In the genomic region with DNA sequence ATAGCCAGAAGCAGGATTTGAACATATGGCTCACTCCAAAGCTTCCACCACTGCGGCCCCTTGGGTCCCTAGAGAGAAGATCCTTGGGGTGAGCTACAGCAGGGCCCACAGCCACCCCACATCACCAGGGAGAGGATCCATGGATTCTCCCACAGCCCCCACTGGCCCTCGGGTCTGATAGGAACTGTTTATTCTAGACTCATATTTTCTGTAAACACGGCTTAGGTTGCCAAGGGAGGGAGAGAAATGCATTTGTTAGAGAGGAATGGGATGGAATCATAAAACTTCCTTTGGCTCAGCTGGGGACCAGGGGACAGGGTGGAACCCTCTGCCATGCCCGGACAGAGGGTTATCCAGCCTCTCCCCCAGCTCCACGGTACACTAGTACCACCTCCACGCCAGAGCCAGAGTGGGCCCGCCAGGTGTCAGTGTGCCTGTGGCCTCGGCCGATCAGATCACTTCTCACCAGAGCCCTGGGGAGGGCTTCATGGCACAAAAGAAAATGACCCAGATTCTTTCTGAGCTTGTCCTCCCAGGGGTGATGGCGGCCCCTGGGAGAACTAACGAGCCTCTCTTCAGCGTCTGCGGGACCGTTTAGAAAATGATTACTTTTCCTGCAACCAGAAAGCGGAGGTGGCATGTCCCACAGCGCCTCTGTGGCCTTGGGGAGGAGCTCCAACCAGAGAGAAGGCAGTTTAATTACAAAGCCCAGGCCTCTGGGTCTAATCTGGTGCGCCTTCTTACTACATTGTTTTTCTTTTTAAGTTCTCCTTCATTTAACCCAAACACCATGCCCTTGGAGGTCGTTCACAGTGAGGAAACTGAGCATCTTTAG, we compare ENCODE assay signal across 18 cellular contexts. TPM values are rescaled to one million over a fixed set of nuclear protein-coding genes. Genes with fewer than 3 reads are reported as not detected.
DNase-seq lines count a peak whose midpoint lies in the region; ATAC-seq and TF ChIP-seq lines count a peak whose summit lies in the region.
"Had no signal": no experiment of that assay in that cellular context is flagged by ENCODE, and none has a peak within 500 bp of the region (broad histone marks: within the 10 kb centered on the region; RNA-seq: fewer than 3 reads in every experiment).

No MANE protein-coding gene starts in this region.

- TF ChIP-seq CTCF in coronary artery (IDR thresholded peaks at IDR 0.05) (no peak), liver (IDR thresholded peaks at IDR 0.05; ENCODE audit: low read depth, low read length, missing input control) (no peak)
- no peak for TF ChIP-seq CTCF in activated CD8-positive, alpha-beta T cell treated with anti-CD3 and anti-CD28 coated beads for 36 hours (IDR thresholded peaks at IDR 0.05)

- no peaks in the 10 kb centered on the region for H3K9me3 Mint-ChIP-seq in activated CD8-positive, alpha-beta T cell treated with anti-CD3 and anti-CD28 coated beads for 36 hours
- H3K9me3 Mint-ChIP-seq: stimulated activated naive CD8-positive, alpha-beta T cell treated with anti-CD3 and anti-CD28 coated beads, Interleukin-15, Interleukin-2, amounts not matched to agents 100 ng/mL and 50 ng/mL, for 24 hours had no signal

- intact Hi-C loops in aorta (cut with DNase I): no loop called here
- intact Hi-C loops in activated CD8-positive, alpha-beta T cell treated with anti-CD3 and anti-CD28 coated beads for 36 hours (cut with micrococcal nuclease): no loop called here

- no peak overlapping the region for H3K9ac ChIP-seq in liver (ENCODE audit: low read depth in 1 of 2, low read length in 2 of 2)

- CTCF ChIA-PET in activated CD8-positive, alpha-beta T cell treated with anti-CD3 and anti-CD28 coated beads for 36 hours (lab: Charles Lee): no interaction called here

- WGBS in liver: 84% methylated on average over 18 of the region's 18 CpGs
- WGBS in aorta, 2 donors: 73 to 77% methylated on average over 18 of the region's 18 CpGs

- H3K27me3 ChIP-seq in liver (ENCODE audit: control insufficient read depth in 4 of 4, insufficient read depth in 4 of 4, low read length in 3 of 4): no peaks in the 10 kb centered on the region
- no peaks in the 10 kb centered on the region for H3K27me3 ChIP-seq in aorta (ENCODE audit: control insufficient read depth in 1 of 2, insufficient read depth in 2 of 2, low read length in 1 of 2)
- no peaks in the 10 kb centered on the region for H3K27me3 ChIP-seq in MG63
- H3K27me3 ChIP-seq: left lung had no signal

- no peaks in the 10 kb centered on the region for H3K4me1 Mint-ChIP-seq in activated CD8-positive, alpha-beta T cell treated with anti-CD3 and anti-CD28 coated beads for 36 hours (ENCODE audit: low read depth)
- H3K4me1 Mint-ChIP-seq: activated CD8-positive, alpha-beta memory T cell treated with anti-CD3 and anti-CD28 coated beads, Interleukin-2, amount 10 ng/mL, durations not matched to agents 7 days and 5 days had no signal

- H3K27ac ChIP-seq in coronary artery (peak overlapping the region; percentile 88 to 92), liver (ENCODE audit: low read depth in 1 of 2, low read length in 2 of 2) (peak overlapping the region; percentile 4 to 34), aorta (ENCODE audit: low read depth in 1 of 2, low read length in 2 of 2) (no peak overlapping the region)
- H3K27ac ChIP-seq: foreskin keratinocyte had no signal

- no peak for DNase-seq in coronary artery (ENCODE audit: low spot score)
- peak; percentile 26 for DNase-seq in retina
- DNase-seq in aorta: peak; percentile 15 to 55
- no peak for DNase-seq in SHP77 treated with DMSO at 0.1 percent for 48 hours (lab: John Stamatoyannopoulos, UW)
- DNase-seq in MG63: no peak
- DNase-seq in activated CD8-positive, alpha-beta T cell treated with anti-CD3 and anti-CD28 coated beads for 36 hours: no peak
- DNase-seq: activated CD4-positive, CD25-positive, alpha-beta regulatory T cell treated with anti-CD3 and anti-CD28 coated beads, Interleukin-2, amount 50 U/mL, for 72 hours; activated CD8-positive, alpha-beta memory T cell treated with anti-CD3 and anti-CD28 coated beads, Interleukin-2, amount 10 ng/mL, durations not matched to agents 7 days and 5 days; activated gamma-delta T cell; amniotic stem cell; foreskin keratinocyte; left lung; NCI-H1930; T-helper 9 cell had no signal

- H3K36me3 Mint-ChIP-seq in activated CD8-positive, alpha-beta T cell treated with anti-CD3 and anti-CD28 coated beads for 36 hours (ENCODE audit: low read depth): no peaks in the 10 kb centered on the region
- H3K36me3 Mint-ChIP-seq: activated CD8-positive, alpha-beta memory T cell treated with anti-CD3 and anti-CD28 coated beads, Interleukin-2, amount 10 ng/mL, durations not matched to agents 7 days and 5 days had no signal

- no peak for ATAC-seq in aorta (ENCODE audit: low FRiP score)
- ATAC-seq in activated CD8-positive, alpha-beta T cell treated with anti-CD3 and anti-CD28 coated beads for 36 hours: no peak
- ATAC-seq: activated CD8-positive, alpha-beta memory T cell treated with anti-CD3 and anti-CD28 coated beads, Interleukin-2, amount 10 ng/mL, durations not matched to agents 7 days and 5 days; foreskin keratinocyte; GM12878; left lung had no signal

- H3K27ac Mint-ChIP-seq in activated CD8-positive, alpha-beta T cell treated with anti-CD3 and anti-CD28 coated beads for 36 hours: no peak overlapping the region
- H3K27ac Mint-ChIP-seq: activated CD8-positive, alpha-beta memory T cell treated with anti-CD3 and anti-CD28 coated beads, Interleukin-2, amount 10 ng/mL, durations not matched to agents 7 days and 5 days; stimulated activated naive CD8-positive, alpha-beta T cell treated with anti-CD3 and anti-CD28 coated beads, Interleukin-15, Interleukin-2, amounts not matched to agents 100 ng/mL and 50 ng/mL, for 24 hours had no signal

- POLR2A ChIA-PET in activated CD8-positive, alpha-beta T cell treated with anti-CD3 and anti-CD28 coated beads for 36 hours (lab: Charles Lee): no interaction called here

- H3K27me3 Mint-ChIP-seq in activated CD8-positive, alpha-beta T cell treated with anti-CD3 and anti-CD28 coated beads for 36 hours: peaks cover 2% of the 10 kb centered on the region
- H3K27me3 Mint-ChIP-seq: stimulated activated naive CD8-positive, alpha-beta T cell treated with anti-CD3 and anti-CD28 coated beads, Interleukin-15, Interleukin-2, amounts not matched to agents 100 ng/mL and 50 ng/mL, for 24 hours had no signal

- H3K4me3 ChIP-seq in coronary artery (peak overlapping the region; percentile 41), liver (ENCODE audit: low read depth in 1 of 3, low read length in 3 of 3) (no peak overlapping the region), aorta (ENCODE audit: low read length in 2 of 2) (no peak overlapping the region), MG63 (no peak overlapping the region)
- H3K4me3 ChIP-seq: GM12878, left lung had no signal

- H3K9me3 ChIP-seq in liver (ENCODE audit: control insufficient read depth in 4 of 4, low read length in 3 of 4): no peaks in the 10 kb centered on the region
- H3K9me3 ChIP-seq in aorta (ENCODE audit: control insufficient read depth, low read length): no peaks in the 10 kb centered on the region
- no peaks in the 10 kb centered on the region for H3K9me3 ChIP-seq in MG63
- H3K9me3 ChIP-seq: left lung had no signal

- H3K4me1 ChIP-seq in liver (ENCODE audit: control insufficient read depth in 4 of 4, insufficient read depth in 4 of 4, low read length in 3 of 4) (peaks cover 2 to 19% (median 12%) of the 10 kb centered on the region in 4 donors), aorta (ENCODE audit: control insufficient read depth in 1 of 2, insufficient read depth in 2 of 2, low read length in 2 of 2) (peaks cover 5 to 7% of the 10 kb centered on the region in 2 donors)
- H3K4me1 ChIP-seq: foreskin keratinocyte, left lung had no signal

- no peak for TF ChIP-seq RAD21 in liver (IDR thresholded peaks at IDR 0.05)

- H3K4me3 Mint-ChIP-seq in activated CD8-positive, alpha-beta T cell treated with anti-CD3 and anti-CD28 coated beads for 36 hours: no peak overlapping the region
- H3K4me3 Mint-ChIP-seq: activated CD8-positive, alpha-beta memory T cell treated with anti-CD3 and anti-CD28 coated beads, Interleukin-2, amount 10 ng/mL, durations not matched to agents 7 days and 5 days; stimulated activated naive CD8-positive, alpha-beta T cell treated with anti-CD3 and anti-CD28 coated beads, Interleukin-15, Interleukin-2, amounts not matched to agents 100 ng/mL and 50 ng/mL, for 24 hours had no signal

- H3K36me3 ChIP-seq in liver (ENCODE audit: control insufficient read depth in 4 of 4, insufficient read depth in 3 of 4, low read depth in 1 of 4, low read length in 3 of 4) (no peaks in the 10 kb centered on the region), aorta (ENCODE audit: control insufficient read depth in 1 of 2, insufficient read depth in 2 of 2, low read length in 1 of 2) (no peaks in the 10 kb centered on the region), MG63 (no peaks in the 10 kb centered on the region)
- H3K36me3 ChIP-seq: left lung had no signal

TF ChIP-seq in liver, 16 proteins besides CTCF, POLR2A, EP300 and RAD21 (continues in another document):
- TF ChIP-seq, protein P1, sequence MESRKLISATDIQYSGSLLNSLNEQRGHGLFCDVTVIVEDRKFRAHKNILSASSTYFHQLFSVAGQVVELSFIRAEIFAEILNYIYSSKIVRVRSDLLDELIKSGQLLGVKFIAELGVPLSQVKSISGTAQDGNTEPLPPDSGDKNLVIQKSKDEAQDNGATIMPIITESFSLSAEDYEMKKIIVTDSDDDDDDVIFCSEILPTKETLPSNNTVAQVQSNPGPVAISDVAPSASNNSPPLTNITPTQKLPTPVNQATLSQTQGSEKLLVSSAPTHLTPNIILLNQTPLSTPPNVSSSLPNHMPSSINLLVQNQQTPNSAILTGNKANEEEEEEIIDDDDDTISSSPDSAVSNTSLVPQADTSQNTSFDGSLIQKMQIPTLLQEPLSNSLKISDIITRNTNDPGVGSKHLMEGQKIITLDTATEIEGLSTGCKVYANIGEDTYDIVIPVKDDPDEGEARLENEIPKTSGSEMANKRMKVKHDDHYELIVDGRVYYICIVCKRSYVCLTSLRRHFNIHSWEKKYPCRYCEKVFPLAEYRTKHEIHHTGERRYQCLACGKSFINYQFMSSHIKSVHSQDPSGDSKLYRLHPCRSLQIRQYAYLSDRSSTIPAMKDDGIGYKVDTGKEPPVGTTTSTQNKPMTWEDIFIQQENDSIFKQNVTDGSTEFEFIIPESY (IDR thresholded peaks at IDR 0.05): no peak
- TF ChIP-seq FOXA2 (IDR thresholded peaks at IDR 0.05) (no peak), JUND (IDR thresholded peaks at IDR 0.05) (no peak), GABPA (IDR thresholded peaks at IDR 0.05 in 1 of 2, conservative IDR thresholded peaks at IDR 0.05 in 1 of 2) (no peak), RXRA (IDR thresholded peaks at IDR 0.05) (no peak)

RNA-seq across cellular contexts. Expression of gene ADCY5, which starts 33.7 kb away (rescaled TPM):
- total RNA-seq in liver (1 to 10 TPM; 3.1 to 6.6 TPM), aorta (10 to 100 TPM; 65.5 to 72.7 TPM)
- polyA plus RNA-seq in liver (1 to 10 TPM in 1 of 2 donors, under 1 TPM in 1; 0.74 to 2.7 TPM), aorta (10 to 100 TPM in 1 of 2 donors, 1 to 10 TPM in 1; 6.6 to 16.3 TPM)
- total RNA-seq in MG63 (2014; rRNA removed; shearing (Covaris generic); ENCODE audit: low replicate concordance): not detected in 2 replicates
- not detected for total RNA-seq in activated CD8-positive, alpha-beta T cell treated with anti-CD3 and anti-CD28 coated beads for 36 hours
- total RNA-seq: activated CD8-positive, alpha-beta memory T cell treated with anti-CD3 and anti-CD28 coated beads, Interleukin-2, amount 10 ng/mL, durations not matched to agents 7 days and 5 days; GM12878; NCI-H460 had no signal

Comparison
In these comparisons a context has a peak if more than half of its experiments do, and no peak if none do; other contexts are left out.
1. DNase-seq: peak in retina (single experiment) and aorta (2 of 2); none in coronary artery (single experiment), SHP77 treated with DMSO at 0.1 percent for 48 hours (single experiment), MG63 (single experiment) and activated CD8-positive, alpha-beta T cell treated with anti-CD3 and anti-CD28 coated beads for 36 hours (single experiment).
2. H3K27ac ChIP-seq: peak in coronary artery (2 of 2) and liver (2 of 2); none in aorta (0 of 2).
3. RNA of gene ADCY5, which starts 33.7 kb away (total RNA-seq): 65.5 to 72.7 TPM in aorta; 3.1 to 6.6 TPM in liver, not detected in activated CD8-positive, alpha-beta T cell treated with anti-CD3 and anti-CD28 coated beads for 36 hours and not detected in MG63; every median in the first group is over 4 times any median in the second.